11 cellular contexts compared by ENCODE assay signal in genomic region chr2:1741851-1742250, GRCh38. TPM values are rescaled to one million over a fixed set of nuclear protein-coding genes. Genes with fewer than 3 reads are reported as not detected.
A peak's percentile ranks its signal among the peaks of the same experiment; 100 is the strongest.
DNase-seq lines count a peak whose midpoint lies in the region; TF ChIP-seq lines count a peak whose summit lies in the region.
"Had no signal": no experiment of that assay in that cellular context is flagged by ENCODE, and none has a peak within 500 bp of the region (broad histone marks: within the 10 kb centered on the region; RNA-seq: fewer than 3 reads in every experiment).

No MANE protein-coding gene starts in this region.

- TF ChIP-seq CTCF in WI38 (IDR thresholded peaks at IDR 0.05; ENCODE audit: low read depth, low read length) (no peak), right atrium auricular region (IDR thresholded peaks at IDR 0.05) (no peak), sigmoid colon (IDR thresholded peaks at IDR 0.05) (no peak)

- intact Hi-C loops in sigmoid colon (cut with DNase I): loop anchor here (2.0 kb wide), 2 partner anchors 149 to 1065 kb away; partner anchors contain the start of gene TMEM18

- H3K27ac ChIP-seq in right atrium auricular region (peak overlapping the region; percentile 92), sigmoid colon (peak overlapping the region; percentile 96 to 100 (median 99))

- no peak for TF ChIP-seq POLR2A in sigmoid colon (IDR thresholded peaks at IDR 0.05)

- H3K4me3 ChIP-seq in H7 (ENCODE audit: insufficient read depth, low read depth, low read length) (no peak overlapping the region), WI38 (ENCODE audit: low read depth, low read length) (peak overlapping the region; percentile 76), right atrium auricular region (peak overlapping the region in 1 of 2 donors; percentile 73), sigmoid colon (peak overlapping the region in 2 of 4 donors; percentile 67 to 87)

- 94 to 96% methylated on average over 14 of the region's 14 CpGs for whole genome bisulfite sequencing in sigmoid colon, 2 donors

- H3K27me3 ChIP-seq in H7 (ENCODE audit: control insufficient read depth, insufficient read depth, low read length) (peaks cover 5% of the 10 kb centered on the region; the same call in 1 of the 2 replicates), right atrium auricular region (no peaks in the 10 kb centered on the region), sigmoid colon (no peaks in the 10 kb centered on the region)

- H3K36me3 ChIP-seq in H7 (replicated peaks; ENCODE audit: control insufficient read depth, insufficient read depth, low read length) (peaks cover 1% of the 10 kb centered on the region), right atrium auricular region (no peaks in the 10 kb centered on the region), sigmoid colon (no peaks in the 10 kb centered on the region)

- DNase-seq in H7 (peak; percentile 46), right atrium auricular region (ENCODE audit: low spot score) (no peak), sigmoid colon (peak; percentile 69), NK-92 (lab: John Stamatoyannopoulos, UW; ENCODE audit: unreplicated experiment) (no peak), T-helper 9 cell (no peak), HuH-7 (ENCODE audit: low spot score) (no peak), putamen (ENCODE audit: low spot score) (no peak)
- DNase-seq: Caco-2; NCI-H1694; stimulated activated CD4-positive, alpha-beta T cell treated with anti-CD3 and anti-CD28 coated beads, Interleukin-15, amount 100 ng/mL, for 24 hours had no signal

- no peak for TF ChIP-seq EP300 in sigmoid colon (IDR thresholded peaks at IDR 0.05)

- H3K4me1 ChIP-seq in right atrium auricular region (peaks cover 0 to 71% of the 10 kb centered on the region in 2 donors), sigmoid colon (peaks cover 0 to 76% (median 62%) of the 10 kb centered on the region in 4 donors)

- no peaks in the 10 kb centered on the region for H3K9me3 ChIP-seq in right atrium auricular region
- H3K9me3 ChIP-seq in sigmoid colon: no peaks in the 10 kb centered on the region

RNA-seq across cellular contexts. Expression of gene PXDN, which starts 2.5 kb away (rescaled TPM):
- total RNA-seq in H7 (2014; rRNA removed; shearing (Covaris generic)): 102 and 124 TPM in 2 replicates
- total RNA-seq in right atrium auricular region: 10 to 100 TPM; 25.4 to 26.9 TPM
- total RNA-seq in sigmoid colon: 100 to 1,000 TPM in 1 of 4 donors, 10 to 100 TPM in 3; 34.4 to 126 (median 48.3) TPM
- 10 to 100 TPM in 1 of 3 donors, 1 to 10 TPM in 2; 1.2 to 13.6 (median 1.8) TPM for polyA plus RNA-seq in sigmoid colon

Comparison
In these comparisons a context has a peak if more than half of its experiments do, and no peak if none do; other contexts are left out.
1. DNase-seq: peak in H7 (single experiment) and sigmoid colon (single experiment); none in right atrium auricular region (single experiment), NK-92 (single experiment), T-helper 9 cell (single experiment), HuH-7 (single experiment) and putamen (single experiment).